In the genomic region with DNA sequence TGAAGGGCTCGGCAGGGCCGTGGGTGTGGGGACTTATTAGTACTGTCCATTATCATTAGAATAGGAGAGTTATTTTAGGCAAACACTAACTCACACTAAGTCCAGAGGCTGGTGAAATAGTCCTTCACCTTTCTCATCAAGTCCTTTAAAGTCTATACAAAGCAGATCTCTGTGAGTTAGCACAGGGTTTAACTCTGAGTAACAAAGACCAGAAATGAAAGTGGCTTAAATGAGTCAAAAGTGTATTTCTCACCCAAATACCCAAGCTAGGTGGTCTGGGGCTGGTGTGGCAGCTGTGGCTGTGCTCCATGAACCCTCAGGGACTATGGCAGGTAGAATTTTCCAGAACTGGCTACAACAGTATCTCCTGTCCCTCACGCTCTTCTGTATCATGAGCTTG, we compare ENCODE assay signal across 20 cellular contexts.
"Had no signal": no experiment of that assay in that cellular context is flagged by ENCODE, and none has a peak within 500 bp of the region (broad histone marks: within the 10 kb centered on the region; RNA-seq: fewer than 3 reads in every experiment).

No MANE protein-coding gene starts in this region.

- DNase-seq: dermis blood vessel endothelial cell; esophagus squamous epithelium; foreskin fibroblast; glutamatergic neuron; islet precursor cell; mammary epithelial cell; naive thymus-derived CD4-positive, alpha-beta T cell; nephron progenitor cell; retina; spleen; stimulated activated CD4-positive, alpha-beta T cell treated with anti-CD3 and anti-CD28 coated beads, Interleukin-15, amount 100 ng/mL, for 24 hours; stimulated activated CD4-positive, alpha-beta T cell treated with anti-CD3 and anti-CD28 coated beads, Interleukin-1b, Interleukin-23, amount 100 ng/mL, for 48 hours; stimulated activated CD4-positive, alpha-beta T cell treated with anti-CD3 and anti-CD28 coated beads, Interleukin-4, amount 100 ng/mL, for 24 hours; stimulated activated naive B cell treated with anti-CD40 and anti-IgM and Interleukin-4, amounts not matched to agents 10 μg/mL and 1 μg/mL and 100 μg/mL, for 72 hours; trophoblast cell had no signal

- H3K27ac Mint-ChIP-seq: naive thymus-derived CD4-positive, alpha-beta T cell; nephron progenitor cell; stimulated activated naive B cell treated with anti-CD40 and anti-IgM and Interleukin-4, amounts not matched to agents 10 μg/mL and 1 μg/mL and 100 μg/mL, for 72 hours had no signal

- H3K4me1 Mint-ChIP-seq: stimulated activated naive B cell treated with anti-CD40 and anti-IgM and Interleukin-4, amounts not matched to agents 10 μg/mL and 1 μg/mL and 100 μg/mL, for 72 hours had no signal

- ATAC-seq: gastroesophageal sphincter; left lobe of liver; naive thymus-derived CD4-positive, alpha-beta T cell; psoas muscle; sciatic nerve; stimulated activated naive B cell treated with anti-CD40 and anti-IgM and Interleukin-4, amounts not matched to agents 10 μg/mL and 1 μg/mL and 100 μg/mL, for 72 hours had no signal

- H3K27ac ChIP-seq: esophagus squamous epithelium, gastroesophageal sphincter, neutrophil, psoas muscle, spleen had no signal

- H3K36me3 ChIP-seq: esophagus squamous epithelium, gastroesophageal sphincter, neutrophil, spleen had no signal

- H3K9me3 ChIP-seq: esophagus squamous epithelium, gastroesophageal sphincter, neutrophil, psoas muscle, spleen had no signal

- H3K27me3 Mint-ChIP-seq: naive thymus-derived CD4-positive, alpha-beta T cell had no signal

- H3K4me1 ChIP-seq: esophagus squamous epithelium, psoas muscle, spleen had no signal

- H3K4me3 Mint-ChIP-seq: naive thymus-derived CD4-positive, alpha-beta T cell; nephron progenitor cell; stimulated activated naive B cell treated with anti-CD40 and anti-IgM and Interleukin-4, amounts not matched to agents 10 μg/mL and 1 μg/mL and 100 μg/mL, for 72 hours had no signal

- H3K27me3 ChIP-seq: esophagus squamous epithelium, gastroesophageal sphincter, neutrophil had no signal

- H3K4me3 ChIP-seq: esophagus squamous epithelium, gastroesophageal sphincter, psoas muscle, spleen had no signal

- H3K36me3 Mint-ChIP-seq: stimulated activated naive B cell treated with anti-CD40 and anti-IgM and Interleukin-4, amounts not matched to agents 10 μg/mL and 1 μg/mL and 100 μg/mL, for 72 hours had no signal
